25 cellular contexts compared by ENCODE assay signal in the genomic region with DNA sequence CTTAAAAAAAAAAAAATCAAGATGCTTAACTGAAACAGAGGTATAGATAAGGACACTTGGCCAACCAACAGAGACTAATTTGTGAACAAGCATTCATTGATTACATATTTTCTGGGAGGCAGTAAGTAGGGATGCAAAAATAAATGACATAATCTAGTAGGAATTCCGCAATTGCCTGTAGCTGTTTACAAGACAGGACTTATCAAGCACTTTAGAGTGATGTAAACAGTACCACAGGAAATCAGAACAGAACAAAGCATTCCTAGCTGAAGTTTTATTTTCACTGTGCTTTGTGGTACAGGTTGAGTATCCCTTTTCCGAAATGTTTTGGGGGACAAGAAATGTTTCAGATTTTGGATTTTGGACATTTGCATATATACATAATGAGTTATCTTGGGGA.
DNase-seq lines count a peak whose midpoint lies in the region; ATAC-seq and TF ChIP-seq lines count a peak whose summit lies in the region.
"Had no signal": no experiment of that assay in that cellular context is flagged by ENCODE, and none has a peak within 500 bp of the region (broad histone marks: within the 10 kb centered on the region; RNA-seq: fewer than 3 reads in every experiment).

No MANE protein-coding gene starts in this region.

- TF ChIP-seq CTCF in foreskin keratinocyte (conservative IDR thresholded peaks at IDR 0.05) (no peak), GM10266 (IDR thresholded peaks at IDR 0.05; ENCODE audit: control insufficient read depth, insufficient read depth, low read depth, missing control alignments) (no peak)

- no peaks in the 10 kb centered on the region for H3K4me1 ChIP-seq in foreskin keratinocyte
- H3K4me1 ChIP-seq: esophagus squamous epithelium had no signal

- intact Hi-C loops in cardiac septum (cut with DNase I) = no loop called here

- ATAC-seq in foreskin keratinocyte (peak; percentile 78), GM21723 (IDR thresholded peaks at IDR 0.05; ENCODE audit: unreplicated experiment) (no peak)
- ATAC-seq: activated CD4-positive, CD25-positive, alpha-beta regulatory T cell treated with anti-CD3 and anti-CD28 coated beads, Interleukin-2, amount 50 U/mL, for 24 hours had no signal

- no peak overlapping the region for H3K27ac ChIP-seq in foreskin keratinocyte
- H3K27ac ChIP-seq: 22Rv1, C4-2B, dorsolateral prefrontal cortex, esophagus squamous epithelium, HL-60 had no signal

- no peaks in the 10 kb centered on the region for H3K27me3 ChIP-seq in foreskin keratinocyte
- H3K27me3 ChIP-seq: dorsolateral prefrontal cortex, esophagus squamous epithelium had no signal

- DNase-seq in DMS53 (lab: John Stamatoyannopoulos, UW) (peak; percentile 20), DMS53 treated with DMSO at 0.1 percent for 48 hours (lab: John Stamatoyannopoulos, UW; ENCODE audit: unreplicated experiment) (no peak), amniotic epithelial cell (ENCODE audit: low read depth) (peak; percentile 78), foreskin keratinocyte (peak; percentile 51 to 71), HK-2 (ENCODE audit: unreplicated experiment) (no peak), cardiac septum (ENCODE audit: low spot score) (no peak), GM10266 (ENCODE audit: extremely low spot score) (no peak)
- DNase-seq: activated CD8-positive, alpha-beta memory T cell treated with anti-CD3 and anti-CD28 coated beads for 24 hours; activated naive CD8-positive, alpha-beta T cell treated with anti-CD3 and anti-CD28 coated beads for 36 hours; dorsolateral prefrontal cortex; esophagus squamous epithelium; GOT3; KG1; kidney; NCI-H1105 treated with DMSO at 0.1 percent for 48 hours; NCI-H2171; NCI-H774; SK-N-SH; stimulated activated CD4-positive, alpha-beta T cell treated with anti-CD3 and anti-CD28 coated beads, Interleukin-4, amount 100 ng/mL, for 24 hours; T1000 had no signal

Comparison
In these comparisons a context has a peak if more than half of its experiments do, and no peak if none do; other contexts are left out.
1. DNase-seq: peak in DMS53 (single experiment), amniotic epithelial cell (single experiment) and foreskin keratinocyte (2 of 2); none in DMS53 treated with DMSO at 0.1 percent for 48 hours (single experiment), HK-2 (single experiment), cardiac septum (single experiment) and GM10266 (single experiment).